ENCODE assay signal across 15 cellular contexts in genomic region chr16:25007284-25007984, GRCh38. TPM values are rescaled to one million over a fixed set of nuclear protein-coding genes. Genes with fewer than 3 reads are reported as not detected.
DNase-seq lines count a peak whose midpoint lies in the region; ATAC-seq lines count a peak whose summit lies in the region.
"Had no signal": no experiment of that assay in that cellular context is flagged by ENCODE, and none has a peak within 500 bp of the region (broad histone marks: within the 10 kb centered on the region; RNA-seq: fewer than 3 reads in every experiment).

No MANE protein-coding gene starts in this region.

- peak overlapping the region; percentile 56 for H3K27ac ChIP-seq in subcutaneous abdominal adipose tissue (ENCODE audit: low read depth, low read length)

- no peak for DNase-seq in activated T-cell treated with anti-CD3 and anti-CD28 coated beads, Interleukin-2, amount 50 U/mL, for 24 hours
- DNase-seq in activated T-cell treated with anti-CD3 and anti-CD28 coated beads, Interleukin-2, amount 50 U/mL, for 72 hours, result no peak
- DNase-seq in fibroblast of the conjunctiva (ENCODE audit: low read depth) (peak; percentile 75), NCI-H2227 treated with DMSO at 0.1 percent for 48 hours (lab: John Stamatoyannopoulos, UW) (no peak), NCI-H2081 (lab: John Stamatoyannopoulos, UW) (no peak), NCI-H1048 (lab: John Stamatoyannopoulos, UW) (no peak)
- DNase-seq: activated T-cell treated with anti-CD3 and anti-CD28 coated beads, Interleukin-2, amount 50 U/mL, for 4 hours; DMS 273 treated with DMSO at 0.1 percent for 48 hours; NCI-H1694; right cardiac atrium had no signal

- H3K36me3 ChIP-seq in subcutaneous abdominal adipose tissue (ENCODE audit: control insufficient read depth in 5 of 5, insufficient read depth in 5 of 5, low read length in 5 of 5), result peaks cover 0 to 3% (median 0%) of the 10 kb centered on the region in 5 donors
- H3K36me3 ChIP-seq: upper lobe of left lung had no signal

- H3K9me3 Mint-ChIP-seq in activated T-cell treated with anti-CD3 and anti-CD28 coated beads, Interleukin-2, amount 50 U/mL, for 24 hours, result no peaks in the 10 kb centered on the region
- H3K9me3 Mint-ChIP-seq in activated T-cell treated with anti-CD3 and anti-CD28 coated beads, Interleukin-2, amount 50 U/mL, for 72 hours, result no peaks in the 10 kb centered on the region
- no peaks in the 10 kb centered on the region for H3K9me3 Mint-ChIP-seq in activated T-helper 17 cell treated with anti-CD3 and anti-CD28 coated beads, Interleukin-2, amount 50 U/mL, for 72 hours
- H3K9me3 Mint-ChIP-seq: activated T-cell treated with anti-CD3 and anti-CD28 coated beads, Interleukin-2, amount 50 U/mL, for 4 hours had no signal

- no peaks in the 10 kb centered on the region for H3K27me3 ChIP-seq in subcutaneous abdominal adipose tissue (ENCODE audit: control insufficient read depth in 5 of 5, insufficient read depth in 4 of 5, low read length in 5 of 5)
- H3K27me3 ChIP-seq: upper lobe of left lung had no signal

- H3K27me3 Mint-ChIP-seq in activated T-cell treated with anti-CD3 and anti-CD28 coated beads, Interleukin-2, amount 50 U/mL, for 24 hours, result no peaks in the 10 kb centered on the region
- no peaks in the 10 kb centered on the region for H3K27me3 Mint-ChIP-seq in activated T-cell treated with anti-CD3 and anti-CD28 coated beads, Interleukin-2, amount 50 U/mL, for 72 hours (ENCODE audit: low read depth)
- H3K27me3 Mint-ChIP-seq in activated T-helper 17 cell treated with anti-CD3 and anti-CD28 coated beads, Interleukin-2, amount 50 U/mL, for 72 hours, result no peaks in the 10 kb centered on the region

- H3K9ac ChIP-seq in subcutaneous abdominal adipose tissue (ENCODE audit: low read length in 5 of 5), result no peak overlapping the region

- peaks cover 71% of the 10 kb centered on the region for H3K4me1 Mint-ChIP-seq in activated T-cell treated with anti-CD3 and anti-CD28 coated beads, Interleukin-2, amount 50 U/mL, for 24 hours (ENCODE audit: low read depth)
- peaks cover 74% of the 10 kb centered on the region for H3K4me1 Mint-ChIP-seq in activated T-cell treated with anti-CD3 and anti-CD28 coated beads, Interleukin-2, amount 50 U/mL, for 72 hours (ENCODE audit: low read depth)
- H3K4me1 Mint-ChIP-seq in activated T-helper 17 cell treated with anti-CD3 and anti-CD28 coated beads, Interleukin-2, amount 50 U/mL, for 72 hours, result peaks cover 46% of the 10 kb centered on the region

- ATAC-seq in activated T-cell treated with anti-CD3 and anti-CD28 coated beads, Interleukin-2, amount 50 U/mL, for 72 hours (replicated peaks in 1 of 2), result no peak
- ATAC-seq in activated T-helper 17 cell treated with anti-CD3 and anti-CD28 coated beads, Interleukin-2, amount 50 U/mL, for 72 hours (replicated peaks), result peak; percentile 24
- ATAC-seq: activated T-cell treated with anti-CD3 and anti-CD28 coated beads, Interleukin-2, amount 50 U/mL, for 4 hours; HCT116 had no signal

- H3K4me3 ChIP-seq in subcutaneous abdominal adipose tissue (ENCODE audit: low read depth in 1 of 5, low read length in 5 of 5), result no peak overlapping the region
- H3K4me3 ChIP-seq: mucosa of descending colon, upper lobe of left lung had no signal

- H3K4me1 ChIP-seq in subcutaneous abdominal adipose tissue (ENCODE audit: control insufficient read depth in 5 of 5, insufficient read depth in 5 of 5, low read length in 5 of 5), result peaks cover 4 to 68% (median 55%) of the 10 kb centered on the region in 5 donors

- H3K27ac Mint-ChIP-seq in activated T-cell treated with anti-CD3 and anti-CD28 coated beads, Interleukin-2, amount 50 U/mL, for 24 hours, result peak overlapping the region; percentile 40
- H3K27ac Mint-ChIP-seq in activated T-cell treated with anti-CD3 and anti-CD28 coated beads, Interleukin-2, amount 50 U/mL, for 72 hours, result no peak overlapping the region
- peak overlapping the region; percentile 22 for H3K27ac Mint-ChIP-seq in activated T-helper 17 cell treated with anti-CD3 and anti-CD28 coated beads, Interleukin-2, amount 50 U/mL, for 72 hours

- H3K9me3 ChIP-seq in subcutaneous abdominal adipose tissue (ENCODE audit: control insufficient read depth in 5 of 5, low read length in 5 of 5), result no peaks in the 10 kb centered on the region
- H3K9me3 ChIP-seq: mucosa of descending colon, upper lobe of left lung had no signal

- peaks cover 55% of the 10 kb centered on the region for H3K36me3 Mint-ChIP-seq in activated T-cell treated with anti-CD3 and anti-CD28 coated beads, Interleukin-2, amount 50 U/mL, for 24 hours (ENCODE audit: low read depth)
- peaks cover 0 to 8% of the 10 kb centered on the region in 2 donors for H3K36me3 Mint-ChIP-seq in activated T-cell treated with anti-CD3 and anti-CD28 coated beads, Interleukin-2, amount 50 U/mL, for 72 hours (ENCODE audit: insufficient read depth in 2 of 2)
- H3K36me3 Mint-ChIP-seq in activated T-helper 17 cell treated with anti-CD3 and anti-CD28 coated beads, Interleukin-2, amount 50 U/mL, for 72 hours (ENCODE audit: low read depth), result peaks cover 38% of the 10 kb centered on the region

- H3K4me3 Mint-ChIP-seq in activated T-cell treated with anti-CD3 and anti-CD28 coated beads, Interleukin-2, amount 50 U/mL, for 24 hours, result no peak overlapping the region
- no peak overlapping the region for H3K4me3 Mint-ChIP-seq in activated T-cell treated with anti-CD3 and anti-CD28 coated beads, Interleukin-2, amount 50 U/mL, for 72 hours
- no peak overlapping the region for H3K4me3 Mint-ChIP-seq in activated T-helper 17 cell treated with anti-CD3 and anti-CD28 coated beads, Interleukin-2, amount 50 U/mL, for 72 hours
- H3K4me3 Mint-ChIP-seq: activated T-cell treated with anti-CD3 and anti-CD28 coated beads, Interleukin-2, amount 50 U/mL, for 4 hours had no signal

RNA-seq across cellular contexts. Expression of gene ARHGAP17, which starts 7.7 kb away (rescaled TPM):
- 10 to 100 TPM; 66.8 to 70.9 TPM for total RNA-seq in activated T-cell treated with anti-CD3 and anti-CD28 coated beads, Interleukin-2, amount 50 U/mL, for 72 hours
- total RNA-seq in activated T-helper 17 cell treated with anti-CD3 and anti-CD28 coated beads, Interleukin-2, amount 50 U/mL, for 72 hours, result 10 to 100 TPM; 47.7 to 73.8 TPM
